Comparison of ENCODE assay signal across 37 cellular contexts in genomic region chr11:19286411-19286810, GRCh38.
"Had no signal": no experiment of that assay in that cellular context is flagged by ENCODE, and none has a peak within 500 bp of the region (broad histone marks: within the 10 kb centered on the region; RNA-seq: fewer than 3 reads in every experiment).

No MANE protein-coding gene starts in this region.

- H3K4me1 Mint-ChIP-seq: activated naive CD8-positive, alpha-beta T cell treated with anti-CD3 and anti-CD28 coated beads for 36 hours had no signal

- H3K4me1 ChIP-seq: adrenal gland, body of pancreas, breast epithelium had no signal

- H3K9me3 Mint-ChIP-seq: activated B cell treated with CpG ODN at 0.5 μM for 24 hours; activated CD4-positive, alpha-beta memory T cell treated with anti-CD3 and anti-CD28 coated beads for 36 hours; activated CD4-positive, alpha-beta T cell treated with anti-CD3 and anti-CD28 coated beads, Interleukin-2, amount 10 ng/mL, durations not matched to agents 24 days and 14 days; activated CD8-positive, alpha-beta T cell treated with anti-CD3 and anti-CD28 coated beads for 36 hours; activated naive CD4-positive, alpha-beta T cell treated with anti-CD3 and anti-CD28 coated beads for 36 hours; activated naive CD4-positive, alpha-beta T cell treated with anti-CD3 and anti-CD28 coated beads, Interleukin-2, amount 50 U/mL, for 72 hours; activated naive CD8-positive, alpha-beta T cell treated with anti-CD3 and anti-CD28 coated beads for 36 hours; activated T-cell treated with anti-CD3 and anti-CD28 coated beads, Interleukin-2, amount 50 U/mL, for 4 hours; activated T-cell treated with anti-CD3 and anti-CD28 coated beads, Interleukin-2, amount 50 U/mL, for 72 hours; activated T-helper 1 cell treated with anti-CD3 and anti-CD28 coated beads, Interleukin-12 subunit alpha, Interleukin-12 subunit beta, Interleukin-2, Interleukin-4 antibody, amounts not matched to agents 30 ng/mL and 10 ng/mL and 1 ng/mL, durations not matched to agents 14 hours and 24 hours and 36 hours; activated T-helper 17 cell treated with anti-CD3 and anti-CD28 coated beads, Interleukin-2, amount 50 U/mL, for 72 hours; T-helper 1 cell treated with Interleukin-12 subunit alpha and Interleukin-12 subunit beta and Interleukin-4 antibody, amounts not matched to agents 30 μg/mL and 1 μg/mL, for 36 hours; T-helper 2 cell treated with Interferon-gamma antibody and Interleukin-4, amounts not matched to agents 5 μg/mL and 100 μg/mL, for 36 hours had no signal

- H3K4me3 Mint-ChIP-seq: activated B cell treated with CpG ODN at 0.5 μM for 24 hours; activated CD4-positive, alpha-beta memory T cell treated with anti-CD3 and anti-CD28 coated beads for 36 hours; activated CD4-positive, alpha-beta T cell treated with anti-CD3 and anti-CD28 coated beads, Interleukin-2, amount 10 ng/mL, durations not matched to agents 24 days and 14 days; activated CD8-positive, alpha-beta T cell treated with anti-CD3 and anti-CD28 coated beads for 36 hours; activated naive CD4-positive, alpha-beta T cell treated with anti-CD3 and anti-CD28 coated beads for 36 hours; activated naive CD8-positive, alpha-beta T cell treated with anti-CD3 and anti-CD28 coated beads for 36 hours; activated T-cell treated with anti-CD3 and anti-CD28 coated beads, Interleukin-2, amount 50 U/mL, for 4 hours; activated T-cell treated with anti-CD3 and anti-CD28 coated beads, Interleukin-2, amount 50 U/mL, for 72 hours; activated T-helper 1 cell treated with anti-CD3 and anti-CD28 coated beads, Interleukin-12 subunit alpha, Interleukin-12 subunit beta, Interleukin-2, Interleukin-4 antibody, amounts not matched to agents 30 ng/mL and 10 ng/mL and 1 ng/mL, durations not matched to agents 14 hours and 24 hours and 36 hours; activated T-helper 17 cell treated with anti-CD3 and anti-CD28 coated beads, Interleukin-2, amount 50 U/mL, for 72 hours; T-helper 1 cell treated with Interleukin-12 subunit alpha and Interleukin-12 subunit beta and Interleukin-4 antibody, amounts not matched to agents 30 μg/mL and 1 μg/mL, for 36 hours; T-helper 2 cell treated with Interferon-gamma antibody and Interleukin-4, amounts not matched to agents 5 μg/mL and 100 μg/mL, for 36 hours had no signal

- DNase-seq: activated B cell treated with CpG ODN at 0.5 μM for 24 hours; activated CD4-positive, alpha-beta memory T cell treated with anti-CD3 and anti-CD28 coated beads for 36 hours; activated CD4-positive, alpha-beta T cell treated with anti-CD3 and anti-CD28 coated beads for 4 hours; activated CD4-positive, alpha-beta T cell treated with anti-CD3 and anti-CD28 coated beads, Interleukin-2, amount 10 ng/mL, durations not matched to agents 24 days and 14 days; activated CD4-positive, alpha-beta T cell treated with anti-CD3 and anti-CD28 coated beads, Interleukin-2, amount 50 U/mL, for 1 hour; activated CD4-positive, alpha-beta T cell treated with anti-CD3 and anti-CD28 coated beads, Interleukin-2, amount 50 U/mL, for 4 hours; activated CD4-positive, CD25-positive, alpha-beta regulatory T cell treated with anti-CD3 and anti-CD28 coated beads, Interleukin-2, amount 50 U/mL, for 72 hours; activated CD8-positive, alpha-beta memory T cell treated with anti-CD3 and anti-CD28 coated beads, Interleukin-2, amount 50 U/mL, for 4 hours; activated CD8-positive, alpha-beta T cell treated with anti-CD3 and anti-CD28 coated beads for 36 hours; activated effector memory CD4-positive, alpha-beta T cell treated with anti-CD3 and anti-CD28 coated beads, Interleukin-2, amount 50 U/mL, for 16 hours; activated gamma-delta T cell treated with Interleukin-2 at 50 U/mL for 16 hours; activated naive CD4-positive, alpha-beta T cell; activated naive CD4-positive, alpha-beta T cell treated with anti-CD3 and anti-CD28 coated beads for 36 hours; activated naive CD4-positive, alpha-beta T cell treated with anti-CD3 and anti-CD28 coated beads, Interleukin-2, amount 50 U/mL, for 16 hours; activated naive CD8-positive, alpha-beta T cell treated with anti-CD3 and anti-CD28 coated beads for 36 hours; activated T-cell treated with anti-CD3 and anti-CD28 coated beads for 4 hours; activated T-cell treated with anti-CD3 and anti-CD28 coated beads, Interleukin-2, amount 50 U/mL, for 1 hour; activated T-cell treated with anti-CD3 and anti-CD28 coated beads, Interleukin-2, amount 50 U/mL, for 4 hours; activated T-cell treated with anti-CD3 and anti-CD28 coated beads, Interleukin-2, amount 50 U/mL, for 72 hours; adrenal gland; amniotic stem cell; aorta; body of pancreas; brain microvascular endothelial cell; central memory CD4-positive, alpha-beta T cell; T-helper 1 cell; T-helper 2 cell; T-helper 9 cell had no signal

- H3K27me3 ChIP-seq: adrenal gland, body of pancreas, brain microvascular endothelial cell, breast epithelium had no signal

- H3K27ac ChIP-seq: adrenal gland, body of pancreas, brain microvascular endothelial cell, breast epithelium, VCaP had no signal

- H3K4me3 ChIP-seq: adrenal gland, body of pancreas, breast epithelium had no signal

- H3K27me3 Mint-ChIP-seq: activated B cell treated with CpG ODN at 0.5 μM for 24 hours; activated CD8-positive, alpha-beta T cell treated with anti-CD3 and anti-CD28 coated beads for 36 hours had no signal

- FAIRE-seq: astrocyte, TTC549 had no signal

- H3K27ac Mint-ChIP-seq: activated B cell treated with CpG ODN at 0.5 μM for 24 hours; activated CD4-positive, alpha-beta memory T cell treated with anti-CD3 and anti-CD28 coated beads for 36 hours; activated CD4-positive, alpha-beta T cell treated with anti-CD3 and anti-CD28 coated beads, Interleukin-2, amount 10 ng/mL, durations not matched to agents 24 days and 14 days; activated CD8-positive, alpha-beta T cell treated with anti-CD3 and anti-CD28 coated beads for 36 hours; activated naive CD4-positive, alpha-beta T cell treated with anti-CD3 and anti-CD28 coated beads for 36 hours; activated naive CD8-positive, alpha-beta T cell treated with anti-CD3 and anti-CD28 coated beads for 36 hours; activated T-cell treated with anti-CD3 and anti-CD28 coated beads, Interleukin-2, amount 50 U/mL, for 72 hours; activated T-helper 1 cell treated with anti-CD3 and anti-CD28 coated beads, Interleukin-12 subunit alpha, Interleukin-12 subunit beta, Interleukin-2, Interleukin-4 antibody, amounts not matched to agents 30 ng/mL and 10 ng/mL and 1 ng/mL, durations not matched to agents 14 hours and 24 hours and 36 hours; activated T-helper 17 cell treated with anti-CD3 and anti-CD28 coated beads, Interleukin-2, amount 50 U/mL, for 72 hours; T-helper 1 cell treated with Interleukin-12 subunit alpha and Interleukin-12 subunit beta and Interleukin-4 antibody, amounts not matched to agents 30 μg/mL and 1 μg/mL, for 36 hours; T-helper 2 cell treated with Interferon-gamma antibody and Interleukin-4, amounts not matched to agents 5 μg/mL and 100 μg/mL, for 36 hours had no signal

- H3K9me3 ChIP-seq: adrenal gland, body of pancreas, breast epithelium had no signal

- H3K36me3 Mint-ChIP-seq: activated CD4-positive, alpha-beta memory T cell treated with anti-CD3 and anti-CD28 coated beads for 36 hours; activated naive CD4-positive, alpha-beta T cell treated with anti-CD3 and anti-CD28 coated beads, Interleukin-2, amount 50 U/mL, for 72 hours; activated naive CD8-positive, alpha-beta T cell treated with anti-CD3 and anti-CD28 coated beads for 36 hours had no signal

- ATAC-seq: activated CD8-positive, alpha-beta T cell treated with anti-CD3 and anti-CD28 coated beads for 36 hours; activated naive CD4-positive, alpha-beta T cell treated with anti-CD3 and anti-CD28 coated beads, Interleukin-2, amount 50 U/mL, for 72 hours; activated T-cell treated with anti-CD3 and anti-CD28 coated beads, Interleukin-2, amount 50 U/mL, for 4 hours; activated T-cell treated with anti-CD3 and anti-CD28 coated beads, Interleukin-2, amount 50 U/mL, for 72 hours; activated T-helper 17 cell treated with anti-CD3 and anti-CD28 coated beads, Interleukin-2, amount 50 U/mL, for 72 hours; body of pancreas had no signal

- H3K36me3 ChIP-seq: adrenal gland, brain microvascular endothelial cell, breast epithelium had no signal
